ENCODE assay signal across 11 cellular contexts in the genomic region with DNA sequence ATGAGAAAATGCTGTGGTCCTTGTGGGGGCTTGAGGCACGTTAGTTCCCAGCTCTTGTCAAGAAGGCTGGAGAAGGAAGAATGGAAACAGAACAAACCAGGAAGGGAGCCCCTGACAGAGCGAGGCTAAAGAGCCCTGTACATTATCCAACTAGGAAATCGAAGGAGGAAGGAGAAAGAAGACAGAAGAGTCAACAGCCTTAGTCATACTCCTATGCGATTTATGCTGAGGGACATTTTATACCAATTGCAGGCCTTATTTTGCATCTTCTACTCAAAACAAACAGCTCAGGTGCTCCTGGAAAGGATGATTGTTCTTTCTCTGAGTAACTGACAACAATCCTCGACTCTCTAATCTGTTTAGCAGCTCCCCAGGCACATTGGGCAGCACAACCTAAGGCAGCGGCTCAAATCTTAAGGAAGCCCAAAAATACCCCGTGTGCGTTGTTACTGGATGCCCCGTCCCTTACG. TPM values are rescaled to one million over a fixed set of nuclear protein-coding genes. Genes with fewer than 3 reads are reported as not detected.
DNase-seq lines count a peak whose midpoint lies in the region; ATAC-seq and TF ChIP-seq lines count a peak whose summit lies in the region.
"Not testable (repeated sequence)": the region's sequence is repeated elsewhere in the genome, so short reads cannot be mapped to it uniquely, and the experiment has no call there.
"Had no signal": no experiment of that assay in that cellular context is flagged by ENCODE, and none has a peak within 500 bp of the region (broad histone marks: within the 10 kb centered on the region; RNA-seq: fewer than 3 reads in every experiment).

No MANE protein-coding gene starts in this region.

- H3K4me3 ChIP-seq in esophagus (ENCODE audit: low read depth in 1 of 2, low read length in 2 of 2): not testable (repeated sequence)

- H3K9me3 Mint-ChIP-seq in CD4-positive, alpha-beta T cell; activated T-helper 1 cell treated with anti-CD3 and anti-CD28 coated beads, Interleukin-12 subunit alpha, Interleukin-12 subunit beta, Interleukin-2, Interleukin-4 antibody, amounts not matched to agents 30 ng/mL and 10 ng/mL and 1 ng/mL, durations not matched to agents 14 hours and 24 hours and 36 hours: not testable (repeated sequence)

- peaks cover 13% of the 10 kb centered on the region for H3K4me1 Mint-ChIP-seq in CD4-positive, alpha-beta T cell (ENCODE audit: low read depth)
- H3K4me1 Mint-ChIP-seq in activated T-helper 1 cell treated with anti-CD3 and anti-CD28 coated beads, Interleukin-12 subunit alpha, Interleukin-12 subunit beta, Interleukin-2, Interleukin-4 antibody, amounts not matched to agents 30 ng/mL and 10 ng/mL and 1 ng/mL, durations not matched to agents 14 hours and 24 hours and 36 hours (ENCODE audit: low read depth): peaks cover 39% of the 10 kb centered on the region

- H3K36me3 ChIP-seq in esophagus (ENCODE audit: control insufficient read depth in 2 of 2, insufficient read depth in 2 of 2, low read length in 1 of 2): not testable (repeated sequence)

- not testable (repeated sequence) for H3K27me3 Mint-ChIP-seq in CD4-positive, alpha-beta T cell
- peaks cover 11% of the 10 kb centered on the region for H3K27me3 Mint-ChIP-seq in activated T-helper 1 cell treated with anti-CD3 and anti-CD28 coated beads, Interleukin-12 subunit alpha, Interleukin-12 subunit beta, Interleukin-2, Interleukin-4 antibody, amounts not matched to agents 30 ng/mL and 10 ng/mL and 1 ng/mL, durations not matched to agents 14 hours and 24 hours and 36 hours (ENCODE audit: insufficient read depth)

- TF ChIP-seq CTCF in CD4-positive, alpha-beta T cell (IDR thresholded peaks at IDR 0.05); RWPE1 (conservative IDR thresholded peaks at IDR 0.05; ENCODE audit: low read depth): not testable (repeated sequence)

- not testable (repeated sequence) for H3K4me1 ChIP-seq in esophagus (ENCODE audit: control insufficient read depth in 2 of 2, insufficient read depth in 2 of 2, low read length in 1 of 2)

- not testable (repeated sequence) for DNase-seq in CD4-positive, alpha-beta T cell; RWPE1 (ENCODE audit: low spot score); activated T-helper 1 cell treated with anti-CD3 and anti-CD28 coated beads, Interleukin-12 subunit alpha, Interleukin-12 subunit beta, Interleukin-2, Interleukin-4 antibody, amounts not matched to agents 30 ng/mL and 10 ng/mL and 1 ng/mL, durations not matched to agents 14 hours and 24 hours and 36 hours (ENCODE audit: low spot score)

- peak overlapping the region; percentile 74 for H3K4me3 Mint-ChIP-seq in CD4-positive, alpha-beta T cell
- H3K4me3 Mint-ChIP-seq in activated T-helper 1 cell treated with anti-CD3 and anti-CD28 coated beads, Interleukin-12 subunit alpha, Interleukin-12 subunit beta, Interleukin-2, Interleukin-4 antibody, amounts not matched to agents 30 ng/mL and 10 ng/mL and 1 ng/mL, durations not matched to agents 14 hours and 24 hours and 36 hours: peak overlapping the region; percentile 66

- intact Hi-C loops in CD4-positive, alpha-beta T cell (cut with DNase I, micrococcal nuclease): loop anchor here (1.0 to 2.0 kb wide), 2 partner anchors 18 to 22 kb away; no protein-coding TSS in a partner anchor
- intact Hi-C loops in activated T-helper 1 cell treated with anti-CD3 and anti-CD28 coated beads, Interleukin-12 subunit alpha, Interleukin-12 subunit beta, Interleukin-2, Interleukin-4 antibody, amounts not matched to agents 30 ng/mL and 10 ng/mL and 1 ng/mL, durations not matched to agents 14 hours and 24 hours and 36 hours (cut with micrococcal nuclease): loop anchor here (10.0 kb wide), 2 partner anchors 232 to 388 kb away; partner anchors contain the start of genes SERGEF and SPTY2D1

- not testable (repeated sequence) for ATAC-seq in CD4-positive, alpha-beta T cell (ENCODE audit: poor library complexity)
- ATAC-seq in GM18873 (IDR thresholded peaks at IDR 0.05; ENCODE audit: low FRiP score, unreplicated experiment) (peak; percentile 12), GM21381 (IDR thresholded peaks at IDR 0.05; ENCODE audit: unreplicated experiment) (peak; percentile 2), HG02798 (IDR thresholded peaks at IDR 0.05; ENCODE audit: poor library complexity, unreplicated experiment) (peak; percentile 26), HG03280 (IDR thresholded peaks at IDR 0.05; ENCODE audit: unreplicated experiment) (peak; percentile 14)

- CTCF ChIA-PET in CD4-positive, alpha-beta T cell (lab: Charles Lee); RWPE1 (lab: Yijun Ruan, JAX): not testable (repeated sequence)

- not testable (repeated sequence) for H3K9me3 ChIP-seq in CD4-positive, alpha-beta T cell (ENCODE audit: control insufficient read depth, low read length); esophagus (ENCODE audit: control insufficient read depth in 2 of 2, insufficient read depth in 1 of 2, low read depth in 1 of 2, low read length in 1 of 2)

- H3K36me3 Mint-ChIP-seq in CD4-positive, alpha-beta T cell (ENCODE audit: low read depth); activated T-helper 1 cell treated with anti-CD3 and anti-CD28 coated beads, Interleukin-12 subunit alpha, Interleukin-12 subunit beta, Interleukin-2, Interleukin-4 antibody, amounts not matched to agents 30 ng/mL and 10 ng/mL and 1 ng/mL, durations not matched to agents 14 hours and 24 hours and 36 hours (ENCODE audit: low read depth): not testable (repeated sequence)

- H3K27me3 ChIP-seq in CD4-positive, alpha-beta T cell (ENCODE audit: control insufficient read depth, insufficient read depth, low read length); esophagus (ENCODE audit: control insufficient read depth in 1 of 2, insufficient read depth in 2 of 2, low read length in 2 of 2): not testable (repeated sequence)

- not testable (repeated sequence) for H3K27ac Mint-ChIP-seq in CD4-positive, alpha-beta T cell
- H3K27ac Mint-ChIP-seq in activated T-helper 1 cell treated with anti-CD3 and anti-CD28 coated beads, Interleukin-12 subunit alpha, Interleukin-12 subunit beta, Interleukin-2, Interleukin-4 antibody, amounts not matched to agents 30 ng/mL and 10 ng/mL and 1 ng/mL, durations not matched to agents 14 hours and 24 hours and 36 hours: peak overlapping the region; percentile 84

- not testable (repeated sequence) for H3K27ac ChIP-seq in CD4-positive, alpha-beta T cell (ENCODE audit: low read depth, low read length)
- H3K27ac ChIP-seq in RWPE1: peak overlapping the region; percentile 62
- H3K27ac ChIP-seq in esophagus (ENCODE audit: low read depth in 2 of 2, low read length in 1 of 2): peak overlapping the region; percentile 31 to 41

- WGBS in esophagus, 2 donors: 42 to 62% methylated on average over 2 to 3 of the region's 10 CpGs

- POLR2A ChIA-PET in CD4-positive, alpha-beta T cell (lab: Charles Lee); RWPE1 (lab: Yijun Ruan, JAX; ENCODE audit: low non-redundant PET): not testable (repeated sequence)

RNA-seq across cellular contexts. Expression of gene SAA2, which starts 1.3 kb away (rescaled TPM):
- under 1 TPM in 1 of 2 experiments, not detected in 1; 0.25 TPM for total RNA-seq in CD4-positive, alpha-beta T cell
- total RNA-seq in activated T-helper 1 cell treated with anti-CD3 and anti-CD28 coated beads, Interleukin-12 subunit alpha, Interleukin-12 subunit beta, Interleukin-2, Interleukin-4 antibody, amounts not matched to agents 30 ng/mL and 10 ng/mL and 1 ng/mL, durations not matched to agents 14 hours and 24 hours and 36 hours: not detected in 2 replicates
- 1 to 10 TPM; 2.4 TPM for polyA plus RNA-seq in esophagus

RNA-seq across cellular contexts. Expression of gene SAA4, which starts 10.6 kb away (rescaled TPM):
- not detected for total RNA-seq in CD4-positive, alpha-beta T cell
- total RNA-seq in activated T-helper 1 cell treated with anti-CD3 and anti-CD28 coated beads, Interleukin-12 subunit alpha, Interleukin-12 subunit beta, Interleukin-2, Interleukin-4 antibody, amounts not matched to agents 30 ng/mL and 10 ng/mL and 1 ng/mL, durations not matched to agents 14 hours and 24 hours and 36 hours: not detected in 2 replicates
- not detected for polyA plus RNA-seq in esophagus
- total RNA-seq: dermis blood vessel endothelial cell, kidney epithelial cell, Right ventricle myocardium inferior had no signal

RNA-seq across cellular contexts. Expression of gene SAA1, which starts 18.9 kb away (rescaled TPM):
- total RNA-seq in CD4-positive, alpha-beta T cell: not detected
- total RNA-seq in activated T-helper 1 cell treated with anti-CD3 and anti-CD28 coated beads, Interleukin-12 subunit alpha, Interleukin-12 subunit beta, Interleukin-2, Interleukin-4 antibody, amounts not matched to agents 30 ng/mL and 10 ng/mL and 1 ng/mL, durations not matched to agents 14 hours and 24 hours and 36 hours: not detected in 2 replicates
- polyA plus RNA-seq in esophagus: 10 to 100 TPM; 10.8 to 15.7 TPM
